1 cellular context compared by ENCODE assay signal in the genomic region with DNA sequence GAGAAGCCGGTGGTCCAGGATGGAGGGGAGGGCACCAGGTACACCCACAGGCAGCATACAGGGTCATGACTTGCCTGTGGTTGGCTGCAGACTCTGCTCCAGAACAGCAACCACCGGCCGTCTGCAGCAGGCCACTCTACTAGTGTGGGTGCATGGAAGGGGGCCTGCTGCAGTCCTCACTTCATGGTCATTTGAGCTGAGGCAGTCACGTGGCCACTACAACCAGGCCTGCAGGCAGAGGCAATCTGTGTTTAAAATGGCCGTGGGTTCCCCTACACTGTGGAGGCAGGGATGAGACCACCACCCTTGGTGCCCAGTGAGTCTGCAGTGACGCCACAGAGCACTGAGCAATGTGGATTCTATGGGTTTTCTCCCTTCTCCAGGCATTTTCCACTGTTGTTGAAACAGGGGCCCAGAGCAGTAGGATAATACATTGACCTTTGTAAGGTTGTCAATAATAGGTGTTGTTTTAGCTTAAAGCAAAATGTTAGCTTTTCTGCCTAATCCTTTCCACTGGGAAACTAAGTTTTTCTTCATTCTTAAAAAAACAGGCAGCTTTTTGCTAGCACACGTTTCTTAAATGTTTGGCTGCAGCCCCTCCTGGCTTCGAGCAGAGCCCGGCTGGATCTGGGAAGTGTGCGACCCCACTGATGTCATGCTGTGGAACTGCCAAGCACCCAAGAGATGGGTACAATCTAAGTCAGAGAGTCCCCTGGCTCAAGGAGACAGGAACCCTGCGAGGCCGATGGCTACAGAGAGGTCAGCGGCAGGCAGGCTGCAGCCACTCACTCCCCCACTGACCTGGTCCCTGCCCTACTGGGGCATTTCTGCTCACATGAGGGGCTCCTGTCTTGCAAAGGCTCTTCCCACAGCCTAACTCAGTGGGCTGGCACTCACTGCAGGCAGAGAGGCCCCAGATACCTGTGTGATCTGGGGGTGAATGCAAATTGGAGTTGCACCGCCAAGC.
TF ChIP-seq lines count a peak whose summit lies in the region.

No MANE protein-coding gene starts in this region.

TF ChIP-seq in HepG2, 621 proteins besides CTCF, POLR2A, EP300 and RAD21 (continues in another document):
- TF ChIP-seq TCF12 (IDR thresholded peaks at IDR 0.05) (no peak), TCF12 (CRISPR knock-in tag; IDR thresholded peaks at IDR 0.05) (no peak), TOE1 (CRISPR knock-in tag; IDR thresholded peaks at IDR 0.05) (no peak), ZNF605 (CRISPR knock-in tag; IDR thresholded peaks at IDR 0.05) (no peak), ELF3 (CRISPR knock-in tag; IDR thresholded peaks at IDR 0.05) (no peak), SAFB2 (CRISPR knock-in tag; IDR thresholded peaks at IDR 0.05; ENCODE audit: borderline replicate concordance, low read depth) (no peak), ZNF776 (CRISPR knock-in tag; IDR thresholded peaks at IDR 0.05) (no peak), NR2F2 (IDR thresholded peaks at IDR 0.05; ENCODE audit: borderline replicate concordance, low read depth) (peak; percentile 75), ZNF501 (CRISPR knock-in tag; IDR thresholded peaks at IDR 0.05) (no peak), ZNF263 (CRISPR knock-in tag; IDR thresholded peaks at IDR 0.05) (no peak), ZBTB10 (CRISPR knock-in tag; IDR thresholded peaks at IDR 0.05; ENCODE audit: borderline replicate concordance) (no peak), ZNF775 (CRISPR knock-in tag; IDR thresholded peaks at IDR 0.05; ENCODE audit: borderline replicate concordance) (no peak), ZBTB8A (CRISPR knock-in tag; IDR thresholded peaks at IDR 0.05; ENCODE audit: borderline replicate concordance, low read depth) (no peak), RBFOX2 (IDR thresholded peaks at IDR 0.05; ENCODE audit: low read depth, low read length) (no peak), SRSF1 (optimal IDR thresholded peaks at IDR 0.05; ENCODE audit: low read depth, low read length) (no peak), ZNF143 (CRISPR knock-in tag; IDR thresholded peaks at IDR 0.05) (no peak), ZNF431 (CRISPR knock-in tag; IDR thresholded peaks at IDR 0.05; ENCODE audit: borderline replicate concordance, low read depth) (no peak), IKZF4 (CRISPR knock-in tag; IDR thresholded peaks at IDR 0.05; ENCODE audit: borderline replicate concordance, low read depth, not compliant biosample characterization) (no peak), MLX (CRISPR knock-in tag; IDR thresholded peaks at IDR 0.05) (no peak), AGO1 (IDR thresholded peaks at IDR 0.05; ENCODE audit: low read depth, low read length, poor library complexity, severe bottlenecking) (no peak), FOXA1 (IDR thresholded peaks at IDR 0.05) (no peak), FOXA1 (CRISPR knock-in tag; IDR thresholded peaks at IDR 0.05) (peak; percentile 48; the same call in 1 of the 2 replicates), MYPOP (CRISPR knock-in tag; IDR thresholded peaks at IDR 0.05) (no peak), ZNF329 (CRISPR knock-in tag; IDR thresholded peaks at IDR 0.05; ENCODE audit: low read depth) (no peak), SALL2 (CRISPR knock-in tag; IDR thresholded peaks at IDR 0.05) (no peak), PLSCR1 (CRISPR knock-in tag; IDR thresholded peaks at IDR 0.05; ENCODE audit: borderline replicate concordance) (no peak), RORA (CRISPR knock-in tag; IDR thresholded peaks at IDR 0.05) (no peak), HMG20A (CRISPR knock-in tag; IDR thresholded peaks at IDR 0.05; ENCODE audit: borderline replicate concordance) (no peak), MXI1 (IDR thresholded peaks at IDR 0.05; ENCODE audit: borderline replicate concordance, low read depth, low read length) (no peak), SYNCRIP (IDR thresholded peaks at IDR 0.05; ENCODE audit: insufficient read depth, low read depth, low read length) (no peak), HNF4A (CRISPR knock-in tag; IDR thresholded peaks at IDR 0.05) (peak; percentile 37; the same call in 1 of the 2 replicates), ZNF337 (CRISPR knock-in tag; IDR thresholded peaks at IDR 0.05; ENCODE audit: borderline replicate concordance, low read depth) (no peak), SRSF9 (IDR thresholded peaks at IDR 0.05; ENCODE audit: borderline replicate concordance, insufficient read depth, low read depth, low read length, poor library complexity, severe bottlenecking) (no peak), ZNF136 (CRISPR knock-in tag; IDR thresholded peaks at IDR 0.05; ENCODE audit: low read depth) (no peak)
- TF ChIP-seq, protein P1, sequence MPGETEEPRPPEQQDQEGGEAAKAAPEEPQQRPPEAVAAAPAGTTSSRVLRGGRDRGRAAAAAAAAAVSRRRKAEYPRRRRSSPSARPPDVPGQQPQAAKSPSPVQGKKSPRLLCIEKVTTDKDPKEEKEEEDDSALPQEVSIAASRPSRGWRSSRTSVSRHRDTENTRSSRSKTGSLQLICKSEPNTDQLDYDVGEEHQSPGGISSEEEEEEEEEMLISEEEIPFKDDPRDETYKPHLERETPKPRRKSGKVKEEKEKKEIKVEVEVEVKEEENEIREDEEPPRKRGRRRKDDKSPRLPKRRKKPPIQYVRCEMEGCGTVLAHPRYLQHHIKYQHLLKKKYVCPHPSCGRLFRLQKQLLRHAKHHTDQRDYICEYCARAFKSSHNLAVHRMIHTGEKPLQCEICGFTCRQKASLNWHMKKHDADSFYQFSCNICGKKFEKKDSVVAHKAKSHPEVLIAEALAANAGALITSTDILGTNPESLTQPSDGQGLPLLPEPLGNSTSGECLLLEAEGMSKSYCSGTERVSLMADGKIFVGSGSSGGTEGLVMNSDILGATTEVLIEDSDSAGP (CRISPR knock-in tag; IDR thresholded peaks at IDR 0.05; ENCODE audit: borderline replicate concordance), result peak; percentile 70; the same call in 1 of the 2 replicates
- TF ChIP-seq, protein P2, sequence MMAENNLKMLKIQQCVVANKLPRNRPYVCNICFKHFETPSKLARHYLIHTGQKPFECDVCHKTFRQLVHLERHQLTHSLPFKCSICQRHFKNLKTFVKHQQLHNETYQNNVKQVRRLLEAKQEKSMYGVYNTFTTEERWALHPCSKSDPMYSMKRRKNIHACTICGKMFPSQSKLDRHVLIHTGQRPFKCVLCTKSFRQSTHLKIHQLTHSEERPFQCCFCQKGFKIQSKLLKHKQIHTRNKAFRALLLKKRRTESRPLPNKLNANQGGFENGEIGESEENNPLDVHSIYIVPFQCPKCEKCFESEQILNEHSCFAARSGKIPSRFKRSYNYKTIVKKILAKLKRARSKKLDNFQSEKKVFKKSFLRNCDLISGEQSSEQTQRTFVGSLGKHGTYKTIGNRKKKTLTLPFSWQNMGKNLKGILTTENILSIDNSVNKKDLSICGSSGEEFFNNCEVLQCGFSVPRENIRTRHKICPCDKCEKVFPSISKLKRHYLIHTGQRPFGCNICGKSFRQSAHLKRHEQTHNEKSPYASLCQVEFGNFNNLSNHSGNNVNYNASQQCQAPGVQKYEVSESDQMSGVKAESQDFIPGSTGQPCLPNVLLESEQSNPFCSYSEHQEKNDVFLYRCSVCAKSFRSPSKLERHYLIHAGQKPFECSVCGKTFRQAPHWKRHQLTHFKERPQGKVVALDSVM (CRISPR knock-in tag; IDR thresholded peaks at IDR 0.05), result no peak
- TF ChIP-seq, protein P3, sequence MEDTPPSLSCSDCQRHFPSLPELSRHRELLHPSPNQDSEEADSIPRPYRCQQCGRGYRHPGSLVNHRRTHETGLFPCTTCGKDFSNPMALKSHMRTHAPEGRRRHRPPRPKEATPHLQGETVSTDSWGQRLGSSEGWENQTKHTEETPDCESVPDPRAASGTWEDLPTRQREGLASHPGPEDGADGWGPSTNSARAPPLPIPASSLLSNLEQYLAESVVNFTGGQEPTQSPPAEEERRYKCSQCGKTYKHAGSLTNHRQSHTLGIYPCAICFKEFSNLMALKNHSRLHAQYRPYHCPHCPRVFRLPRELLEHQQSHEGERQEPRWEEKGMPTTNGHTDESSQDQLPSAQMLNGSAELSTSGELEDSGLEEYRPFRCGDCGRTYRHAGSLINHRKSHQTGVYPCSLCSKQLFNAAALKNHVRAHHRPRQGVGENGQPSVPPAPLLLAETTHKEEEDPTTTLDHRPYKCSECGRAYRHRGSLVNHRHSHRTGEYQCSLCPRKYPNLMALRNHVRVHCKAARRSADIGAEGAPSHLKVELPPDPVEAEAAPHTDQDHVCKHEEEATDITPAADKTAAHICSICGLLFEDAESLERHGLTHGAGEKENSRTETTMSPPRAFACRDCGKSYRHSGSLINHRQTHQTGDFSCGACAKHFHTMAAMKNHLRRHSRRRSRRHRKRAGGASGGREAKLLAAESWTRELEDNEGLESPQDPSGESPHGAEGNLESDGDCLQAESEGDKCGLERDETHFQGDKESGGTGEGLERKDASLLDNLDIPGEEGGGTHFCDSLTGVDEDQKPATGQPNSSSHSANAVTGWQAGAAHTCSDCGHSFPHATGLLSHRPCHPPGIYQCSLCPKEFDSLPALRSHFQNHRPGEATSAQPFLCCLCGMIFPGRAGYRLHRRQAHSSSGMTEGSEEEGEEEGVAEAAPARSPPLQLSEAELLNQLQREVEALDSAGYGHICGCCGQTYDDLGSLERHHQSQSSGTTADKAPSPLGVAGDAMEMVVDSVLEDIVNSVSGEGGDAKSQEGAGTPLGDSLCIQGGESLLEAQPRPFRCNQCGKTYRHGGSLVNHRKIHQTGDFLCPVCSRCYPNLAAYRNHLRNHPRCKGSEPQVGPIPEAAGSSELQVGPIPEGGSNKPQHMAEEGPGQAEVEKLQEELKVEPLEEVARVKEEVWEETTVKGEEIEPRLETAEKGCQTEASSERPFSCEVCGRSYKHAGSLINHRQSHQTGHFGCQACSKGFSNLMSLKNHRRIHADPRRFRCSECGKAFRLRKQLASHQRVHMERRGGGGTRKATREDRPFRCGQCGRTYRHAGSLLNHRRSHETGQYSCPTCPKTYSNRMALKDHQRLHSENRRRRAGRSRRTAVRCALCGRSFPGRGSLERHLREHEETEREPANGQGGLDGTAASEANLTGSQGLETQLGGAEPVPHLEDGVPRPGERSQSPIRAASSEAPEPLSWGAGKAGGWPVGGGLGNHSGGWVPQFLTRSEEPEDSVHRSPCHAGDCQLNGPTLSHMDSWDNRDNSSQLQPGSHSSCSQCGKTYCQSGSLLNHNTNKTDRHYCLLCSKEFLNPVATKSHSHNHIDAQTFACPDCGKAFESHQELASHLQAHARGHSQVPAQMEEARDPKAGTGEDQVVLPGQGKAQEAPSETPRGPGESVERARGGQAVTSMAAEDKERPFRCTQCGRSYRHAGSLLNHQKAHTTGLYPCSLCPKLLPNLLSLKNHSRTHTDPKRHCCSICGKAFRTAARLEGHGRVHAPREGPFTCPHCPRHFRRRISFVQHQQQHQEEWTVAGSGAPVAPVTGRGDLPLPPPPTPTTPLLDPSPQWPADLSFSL (CRISPR knock-in tag; IDR thresholded peaks at IDR 0.05), result no peak
